8 cellular contexts compared by ENCODE assay signal in the genomic region with DNA sequence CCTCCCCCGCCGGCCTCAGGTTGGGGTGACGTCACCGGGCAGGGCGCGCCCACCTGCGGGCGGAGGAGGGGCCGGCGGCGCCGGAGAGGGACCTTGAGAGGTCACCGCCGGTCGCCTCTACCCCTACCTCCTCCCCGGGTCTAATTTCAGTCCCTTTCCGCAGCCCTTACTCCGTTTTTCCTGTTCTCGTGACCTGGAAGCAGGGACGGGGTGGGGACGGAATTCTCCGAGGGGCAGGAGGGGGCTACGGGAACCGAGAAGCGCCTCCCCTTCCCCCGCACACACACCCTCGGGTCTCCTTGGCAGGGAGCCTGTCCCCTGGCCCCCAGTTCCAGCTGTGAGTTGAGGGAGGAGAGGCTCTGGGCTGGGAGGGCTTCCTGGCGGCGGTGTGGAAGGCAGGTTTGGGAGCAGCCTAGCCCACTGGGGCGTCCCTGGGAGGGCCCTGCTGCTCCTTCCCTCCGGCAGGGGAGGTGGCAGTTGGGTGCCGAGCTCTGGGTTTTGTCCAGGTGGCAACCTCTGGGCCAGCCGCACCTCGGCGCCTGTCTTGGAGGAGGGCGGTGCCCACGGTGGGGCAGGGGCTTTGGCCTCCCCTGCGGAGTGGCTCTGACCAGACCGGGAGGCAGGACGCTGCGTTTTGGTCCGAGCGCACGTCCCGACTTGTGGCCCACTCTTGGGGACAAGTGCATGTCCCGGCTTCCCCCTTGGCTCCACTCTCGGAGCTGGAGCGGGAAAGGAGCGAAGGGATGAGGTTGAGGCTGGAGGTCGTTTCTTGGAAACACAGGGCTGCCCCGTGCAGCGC. TPM values are rescaled to one million over a fixed set of nuclear protein-coding genes. Genes with fewer than 3 reads are reported as not detected.
DNase-seq lines count a peak whose midpoint lies in the region; ATAC-seq and TF ChIP-seq lines count a peak whose summit lies in the region.

No MANE protein-coding gene starts in this region.

- H3K4me1 Mint-ChIP-seq in activated CD4-positive, alpha-beta T cell treated with anti-CD3 and anti-CD28 coated beads for 36 hours = peaks cover 19% of the 10 kb centered on the region
- peaks cover 29% of the 10 kb centered on the region for H3K4me1 Mint-ChIP-seq in dendritic cell treated with granulocyte-macrophage colony-stimulating factor and Interleukin-4, amounts not matched to agents 40 ng/mL and 50 ng/mL, for 4 days (ENCODE audit: low read depth)
- H3K4me1 Mint-ChIP-seq in osteocyte (ENCODE audit: unreplicated experiment) = peaks cover 6% of the 10 kb centered on the region

- POLR2A ChIA-PET in activated CD4-positive, alpha-beta T cell treated with anti-CD3 and anti-CD28 coated beads for 36 hours (lab: Charles Lee) = interaction anchor here (0.7 to 2.0 kb wide), 3 partner anchors 9 to 525 kb away, joined by 3 to 13 read pairs (median 4); partner anchors contain the start of genes NOXO1 and RPS2

- peaks cover 15% of the 10 kb centered on the region for H3K27me3 Mint-ChIP-seq in activated CD4-positive, alpha-beta T cell treated with anti-CD3 and anti-CD28 coated beads for 36 hours
- peaks cover 52% of the 10 kb centered on the region for H3K27me3 Mint-ChIP-seq in dendritic cell treated with granulocyte-macrophage colony-stimulating factor and Interleukin-4, amounts not matched to agents 40 ng/mL and 50 ng/mL, for 4 days
- H3K27me3 Mint-ChIP-seq in osteocyte (ENCODE audit: unreplicated experiment) = peaks cover 10% of the 10 kb centered on the region

- ATAC-seq in activated CD4-positive, alpha-beta T cell treated with anti-CD3 and anti-CD28 coated beads for 36 hours = no peak
- ATAC-seq in GM21528 (IDR thresholded peaks at IDR 0.05; ENCODE audit: low FRiP score, unreplicated experiment) (no peak), esophagus mucosa (no peak)

- H3K36me3 Mint-ChIP-seq in activated CD4-positive, alpha-beta T cell treated with anti-CD3 and anti-CD28 coated beads for 36 hours (ENCODE audit: low read depth) = peaks cover 15% of the 10 kb centered on the region
- peaks cover 24% of the 10 kb centered on the region for H3K36me3 Mint-ChIP-seq in dendritic cell treated with granulocyte-macrophage colony-stimulating factor and Interleukin-4, amounts not matched to agents 40 ng/mL and 50 ng/mL, for 4 days (ENCODE audit: low read depth)
- H3K36me3 Mint-ChIP-seq in osteocyte (ENCODE audit: unreplicated experiment) = peaks cover 12% of the 10 kb centered on the region

- H3K27ac Mint-ChIP-seq in activated CD4-positive, alpha-beta T cell treated with anti-CD3 and anti-CD28 coated beads for 36 hours = peak overlapping the region; percentile 51
- peak overlapping the region; percentile 43 for H3K27ac Mint-ChIP-seq in dendritic cell treated with granulocyte-macrophage colony-stimulating factor and Interleukin-4, amounts not matched to agents 40 ng/mL and 50 ng/mL, for 4 days
- no peak overlapping the region for H3K27ac Mint-ChIP-seq in osteocyte (ENCODE audit: unreplicated experiment)

- H3K4me3 Mint-ChIP-seq in activated CD4-positive, alpha-beta T cell treated with anti-CD3 and anti-CD28 coated beads for 36 hours = peak overlapping the region; percentile 56
- H3K4me3 Mint-ChIP-seq in dendritic cell treated with granulocyte-macrophage colony-stimulating factor and Interleukin-4, amounts not matched to agents 40 ng/mL and 50 ng/mL, for 4 days = peak overlapping the region; percentile 40
- H3K4me3 Mint-ChIP-seq in osteocyte (ENCODE audit: unreplicated experiment) = peak overlapping the region; percentile 14

- CTCF ChIA-PET in activated CD4-positive, alpha-beta T cell treated with anti-CD3 and anti-CD28 coated beads for 36 hours (lab: Charles Lee) = interaction anchor here (1.5 kb wide), 1 partner anchor 150 kb away, joined by 6 read pairs; no protein-coding TSS in a partner anchor

- TF ChIP-seq CTCF in osteocyte (IDR thresholded peaks at IDR 0.05) = no peak

- H3K9me3 Mint-ChIP-seq in activated CD4-positive, alpha-beta T cell treated with anti-CD3 and anti-CD28 coated beads for 36 hours (ENCODE audit: low read depth) = no peaks in the 10 kb centered on the region
- H3K9me3 Mint-ChIP-seq in dendritic cell treated with granulocyte-macrophage colony-stimulating factor and Interleukin-4, amounts not matched to agents 40 ng/mL and 50 ng/mL, for 4 days = no peaks in the 10 kb centered on the region
- H3K9me3 Mint-ChIP-seq in osteocyte (ENCODE audit: unreplicated experiment) = no peaks in the 10 kb centered on the region

- intact Hi-C loops in activated CD4-positive, alpha-beta T cell treated with anti-CD3 and anti-CD28 coated beads for 36 hours (cut with DNase I, micrococcal nuclease) = loop anchor here in 1 of 2 experiments (5.0 to 10.0 kb wide), 3 partner anchors 218 to 524 kb away; partner anchors contain the start of genes ATP6V0C, CRAMP1, EME2 and IFT140
- intact Hi-C loops in dendritic cell treated with granulocyte-macrophage colony-stimulating factor and Interleukin-4, amounts not matched to agents 40 ng/mL and 50 ng/mL, for 4 days (cut with micrococcal nuclease) = no loop called here

- DNase-seq in activated CD4-positive, alpha-beta T cell treated with anti-CD3 and anti-CD28 coated beads for 36 hours = peak; percentile 70
- DNase-seq in activated CD4-positive, alpha-beta T cell treated with anti-CD3 and anti-CD28 coated beads for 1 hour = no peak
- DNase-seq in NCI-H748 treated with DMSO at 0.1 percent for 48 hours (lab: John Stamatoyannopoulos, UW) (peak; percentile 5), osteocyte (ENCODE audit: extremely low spot score, unreplicated experiment) (no peak), cortex of kidney (lab: John Stamatoyannopoulos, UW) (no peak)

RNA-seq across cellular contexts. Expression of gene SYNGR3, which starts 0.8 kb away (rescaled TPM):
- total RNA-seq in activated CD4-positive, alpha-beta T cell treated with anti-CD3 and anti-CD28 coated beads for 36 hours = 1 to 10 TPM; 4.8 to 5.9 TPM
- total RNA-seq in osteocyte = 0.57 and 0.91 TPM in 2 replicates
- total RNA-seq in esophagus mucosa = 0.16 TPM

RNA-seq across cellular contexts. Expression of gene GFER, which starts 6.5 kb away (rescaled TPM):
- total RNA-seq in activated CD4-positive, alpha-beta T cell treated with anti-CD3 and anti-CD28 coated beads for 36 hours = 10 to 100 TPM; 25.0 to 25.8 TPM
- total RNA-seq in osteocyte (21.2 and 24.7 TPM in 2 replicates), esophagus mucosa (17.0 TPM)

RNA-seq across cellular contexts. Expression of gene NOXO1, which starts 9.3 kb away (rescaled TPM):
- not detected for total RNA-seq in activated CD4-positive, alpha-beta T cell treated with anti-CD3 and anti-CD28 coated beads for 36 hours
- total RNA-seq in osteocyte (0.54 and 0.91 TPM in 2 replicates), esophagus mucosa (4.6 TPM)

RNA-seq across cellular contexts. Expression of gene TBL3, which starts 18.7 kb away (rescaled TPM):
- 10 to 100 TPM; 47.4 to 48.6 TPM for total RNA-seq in activated CD4-positive, alpha-beta T cell treated with anti-CD3 and anti-CD28 coated beads for 36 hours
- 29.9 and 32.0 TPM in 2 replicates for total RNA-seq in osteocyte
- 31.5 TPM for total RNA-seq in esophagus mucosa

RNA-seq across cellular contexts. Expression of gene ZNF598, which starts 19.1 kb away (rescaled TPM):
- total RNA-seq in activated CD4-positive, alpha-beta T cell treated with anti-CD3 and anti-CD28 coated beads for 36 hours = 10 to 100 TPM; 64.6 to 69.8 TPM
- total RNA-seq in osteocyte (45.4 and 46.9 TPM in 2 replicates), esophagus mucosa (41.0 TPM)

Comparison
In these comparisons a context has a peak if more than half of its experiments do, and no peak if none do; other contexts are left out.
1. DNase-seq: peak in activated CD4-positive, alpha-beta T cell treated with anti-CD3 and anti-CD28 coated beads for 36 hours (single experiment) and NCI-H748 treated with DMSO at 0.1 percent for 48 hours (single experiment); none in activated CD4-positive, alpha-beta T cell treated with anti-CD3 and anti-CD28 coated beads for 1 hour (single experiment), osteocyte (single experiment) and cortex of kidney (single experiment).
2. Peak in every context shown above with its lines, with median percentiles within 50 percentile points of each other: H3K4me3 Mint-ChIP-seq.